16 cellular contexts compared by ENCODE assay signal in the genomic region with DNA sequence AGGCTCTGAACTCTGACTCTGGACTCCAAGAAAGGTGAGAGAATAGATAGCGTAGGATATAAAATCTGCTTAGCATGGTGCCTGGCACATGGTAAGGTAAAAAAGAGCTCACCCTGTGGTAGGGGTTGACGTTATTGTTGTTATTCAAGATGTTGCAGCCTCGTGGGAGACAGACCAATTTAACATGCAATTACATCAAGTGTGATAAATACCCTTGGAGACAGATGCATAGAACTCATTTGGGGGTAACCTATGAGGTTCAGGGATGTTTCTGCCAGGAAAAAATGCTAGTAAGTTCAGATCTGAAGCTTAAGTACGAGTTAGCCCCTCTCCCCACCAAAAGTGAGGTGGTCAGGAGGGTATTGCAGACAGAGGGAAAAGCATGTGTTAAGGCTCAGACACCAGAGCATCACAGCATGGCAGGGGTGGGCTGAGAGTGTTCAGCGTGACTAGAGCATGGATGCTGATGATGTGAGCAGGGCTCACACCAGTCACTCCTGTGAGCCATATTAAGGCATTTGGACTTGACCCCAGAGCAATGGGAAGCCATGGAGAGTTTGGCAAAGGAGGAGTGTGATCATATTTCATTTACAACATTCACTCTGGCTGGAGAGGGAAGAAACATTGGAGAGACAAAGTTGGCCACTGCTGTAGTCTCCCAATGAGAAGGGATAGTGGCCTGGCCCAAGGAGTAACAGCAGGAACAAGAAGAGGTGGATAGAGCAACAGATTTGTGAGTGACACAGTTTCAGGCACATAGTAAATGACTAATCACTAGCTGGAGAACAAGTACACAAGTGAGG.
DNase-seq lines count a peak whose midpoint lies in the region; ATAC-seq and TF ChIP-seq lines count a peak whose summit lies in the region.
"Had no signal": no experiment of that assay in that cellular context is flagged by ENCODE, and none has a peak within 500 bp of the region (broad histone marks: within the 10 kb centered on the region; RNA-seq: fewer than 3 reads in every experiment).

No MANE protein-coding gene starts in this region.

- H3K9me3 ChIP-seq in adipocyte (ENCODE audit: control insufficient read depth, low read length), result no peaks in the 10 kb centered on the region
- no peaks in the 10 kb centered on the region for H3K9me3 ChIP-seq in heart right ventricle
- peaks cover 2% of the 10 kb centered on the region for H3K9me3 ChIP-seq in WERI-Rb-1 (ENCODE audit: severe bottlenecking)
- H3K9me3 ChIP-seq: BE2C, ovary, SJSA1, spleen had no signal

- no peak overlapping the region for H3K9ac ChIP-seq in adipocyte (ENCODE audit: low read length)

- H3K4me1 ChIP-seq in adipocyte (ENCODE audit: control insufficient read depth, insufficient read depth, low read length), result peaks cover 7% of the 10 kb centered on the region
- peaks cover 0 to 6% (median 0%) of the 10 kb centered on the region in 9 donors for H3K4me1 ChIP-seq in heart right ventricle
- H3K4me1 ChIP-seq: BE2C, SJSA1 had no signal

- 67 to 68% methylated on average over 5 of the region's 5 CpGs for WGBS in heart right ventricle, 2 donors

- intact Hi-C loops in heart right ventricle (cut with DNase I), result no loop called here

- H3K4me3 ChIP-seq in adipocyte (ENCODE audit: low read length), result no peak overlapping the region
- no peak overlapping the region for H3K4me3 ChIP-seq in heart right ventricle
- H3K4me3 ChIP-seq in WERI-Rb-1 (ENCODE audit: low read depth, low read length), result no peak overlapping the region
- H3K4me3 ChIP-seq: ovary, SJSA1, spleen had no signal

- ATAC-seq in heart right ventricle (peak in 7 of 8 donors; percentile 27 to 67 (median 58)), HG03442 (IDR thresholded peaks at IDR 0.05; ENCODE audit: unreplicated experiment) (no peak)
- ATAC-seq: left colon had no signal

- H3K27me3 ChIP-seq in adipocyte (replicated peaks; ENCODE audit: control insufficient read depth, insufficient read depth, low read length) (peaks cover 51% of the 10 kb centered on the region), heart right ventricle (peaks cover 0 to 26% (median 20%) of the 10 kb centered on the region in 7 donors), WERI-Rb-1 (ENCODE audit: insufficient read depth, low read depth, severe bottlenecking) (peaks cover 72% of the 10 kb centered on the region)
- H3K27me3 ChIP-seq: BE2C, ovary, SJSA1 had no signal

- DNase-seq in AG08395 (ENCODE audit: low spot score) (peak; percentile 62), GM04503 (ENCODE audit: low read depth) (peak; percentile 56), adipocyte (ENCODE audit: low read depth) (peak; percentile 65), heart right ventricle (no peak), WERI-Rb-1 (no peak), NCI-H2107 (lab: John Stamatoyannopoulos, UW) (no peak)
- DNase-seq in effector CD4-positive, alpha-beta T cell, result no peak
- DNase-seq: activated CD4-positive, alpha-beta memory T cell treated with anti-CD3 and anti-CD28 coated beads for 36 hours; BE2C; DMS79; left colon; NCI-H2081; ovary; spleen had no signal

- H3K27ac ChIP-seq in heart right ventricle (no peak overlapping the region), WERI-Rb-1 (no peak overlapping the region)
- H3K27ac ChIP-seq: ovary, SJSA1, spleen had no signal

- no peaks in the 10 kb centered on the region for H3K36me3 ChIP-seq in adipocyte (ENCODE audit: control insufficient read depth, insufficient read depth, low read length, severe bottlenecking)
- H3K36me3 ChIP-seq in heart right ventricle, result no peaks in the 10 kb centered on the region
- no peaks in the 10 kb centered on the region for H3K36me3 ChIP-seq in WERI-Rb-1
- H3K36me3 ChIP-seq: BE2C, ovary, SJSA1, spleen had no signal

- TF ChIP-seq CTCF in heart right ventricle (IDR thresholded peaks at IDR 0.05), result no peak
- no peak for TF ChIP-seq CTCF in WERI-Rb-1 (IDR thresholded peaks at IDR 0.05; ENCODE audit: low read depth, low read length)

Comparison
In these comparisons a context has a peak if more than half of its experiments do, and no peak if none do; other contexts are left out.
1. DNase-seq: peak in AG08395 (single experiment), GM04503 (single experiment) and adipocyte (single experiment); none in heart right ventricle (0 of 2), WERI-Rb-1 (single experiment), effector CD4-positive, alpha-beta T cell (single experiment) and NCI-H2107 (single experiment).